29 cellular contexts compared by ENCODE assay signal in genomic region chr15:74324714-74325113, GRCh38. TPM values are rescaled to one million over a fixed set of nuclear protein-coding genes. Genes with fewer than 3 reads are reported as not detected.
"Had no signal": no experiment of that assay in that cellular context is flagged by ENCODE, and none has a peak within 500 bp of the region (broad histone marks: within the 10 kb centered on the region; RNA-seq: fewer than 3 reads in every experiment).

No MANE protein-coding gene starts in this region.

- H3K4me3 ChIP-seq: esophagus squamous epithelium, gastroesophageal sphincter had no signal

- H3K27me3 ChIP-seq: brain microvascular endothelial cell had no signal

- DNase-seq: activated B cell treated with CpG ODN at 0.5 μM for 24 hours; activated CD4-positive, alpha-beta memory T cell treated with anti-CD3 and anti-CD28 coated beads, Interleukin-2, amount 10 ng/mL, durations not matched to agents 7 days and 5 days; activated CD4-positive, alpha-beta T cell treated with anti-CD3 and anti-CD28 coated beads for 48 hours; activated CD8-positive, alpha-beta memory T cell treated with anti-CD3 and anti-CD28 coated beads, Interleukin-2, amount 50 U/mL, for 48 hours; activated effector memory CD4-positive, alpha-beta T cell treated with Interleukin-2 at 50 U/mL for 16 hours; activated gamma-delta T cell treated with Interleukin-2 at 50 U/mL for 16 hours; activated naive CD4-positive, alpha-beta T cell treated with anti-CD3 and anti-CD28 coated beads, Interleukin-2, amount 50 U/mL, for 16 hours; activated naive CD4-positive, alpha-beta T cell treated with Interleukin-2 at 50 U/mL for 16 hours; activated T-cell treated with anti-CD3 and anti-CD28 coated beads for 4 hours; activated T-cell treated with anti-CD3 and anti-CD28 coated beads, Interleukin-2, amount 50 U/mL, for 24 hours; activated T-cell treated with anti-CD3 and anti-CD28 coated beads, Interleukin-2, amount 50 U/mL, for 72 hours; amniotic stem cell; anterior cingulate cortex; brain microvascular endothelial cell; cortex of kidney; dermis blood vessel endothelial cell; effector CD4-positive, alpha-beta T cell; effector memory CD8-positive, alpha-beta T cell; esophagus squamous epithelium; foreskin melanocyte; T-helper 1 cell; T-helper 17 cell; T1000; WERI-Rb-1 had no signal

- H3K36me3 ChIP-seq: brain microvascular endothelial cell, esophagus squamous epithelium, gastroesophageal sphincter, WERI-Rb-1 had no signal

- ATAC-seq: activated CD4-positive, CD25-positive, alpha-beta regulatory T cell treated with anti-CD3 and anti-CD28 coated beads, Interleukin-2, amount 50 U/mL, for 24 hours; activated T-cell treated with anti-CD3 and anti-CD28 coated beads, Interleukin-2, amount 50 U/mL, for 72 hours; activated T-helper 17 cell treated with anti-CD3 and anti-CD28 coated beads, Interleukin-2, amount 50 U/mL, for 72 hours; effector memory CD8-positive, alpha-beta T cell; gastroesophageal sphincter; T-helper 17 cell had no signal

- H3K9me3 ChIP-seq: esophagus squamous epithelium, gastroesophageal sphincter had no signal

- H3K27ac ChIP-seq: brain microvascular endothelial cell, esophagus squamous epithelium, gastroesophageal sphincter, WERI-Rb-1 had no signal

RNA-seq across cellular contexts. Expression of gene CYP11A1, which starts 42.7 kb away (rescaled TPM):
- total RNA-seq: activated B cell treated with CpG ODN at 0.5 μM for 24 hours; activated CD4-positive, alpha-beta memory T cell treated with anti-CD3 and anti-CD28 coated beads, Interleukin-2, amount 10 ng/mL, durations not matched to agents 7 days and 5 days; activated T-helper 17 cell treated with anti-CD3 and anti-CD28 coated beads, Interleukin-2, amount 50 U/mL, for 72 hours; bronchial epithelial cell; dermis blood vessel endothelial cell; glomerular endothelial cell; T-helper 17 cell had no signal
